In the genomic region with DNA sequence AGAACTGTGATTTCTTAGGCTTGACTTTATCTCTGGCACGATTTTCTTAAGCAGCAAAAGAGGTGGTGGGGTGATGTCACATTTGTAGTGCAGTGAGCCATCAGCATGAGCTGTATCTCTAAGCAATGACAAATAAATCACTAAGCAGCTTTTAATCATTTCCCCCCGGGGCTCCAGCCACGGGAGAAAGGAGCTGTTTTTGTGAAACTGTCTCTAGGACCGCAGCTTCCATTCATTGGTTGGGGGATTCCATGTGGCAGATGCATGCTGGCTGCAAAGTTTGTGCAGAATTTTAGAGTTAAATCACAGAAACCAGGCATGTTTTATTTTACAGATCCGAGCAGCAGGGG, we compare ENCODE assay signal across 8 cellular contexts. TPM values are rescaled to one million over a fixed set of nuclear protein-coding genes. Genes with fewer than 3 reads are reported as not detected.
DNase-seq lines count a peak whose midpoint lies in the region; ATAC-seq and TF ChIP-seq lines count a peak whose summit lies in the region.

No MANE protein-coding gene starts in this region.

- H3K27ac Mint-ChIP-seq in activated CD4-positive, alpha-beta memory T cell treated with anti-CD3 and anti-CD28 coated beads for 36 hours, result peak overlapping the region; percentile 50

- CTCF ChIA-PET in activated CD4-positive, alpha-beta memory T cell treated with anti-CD3 and anti-CD28 coated beads for 36 hours (lab: Charles Lee), result interaction anchor here (0.6 to 0.8 kb wide), 4 partner anchors 11 to 1787 kb away, joined by 3 to 4 read pairs (median 3); no protein-coding TSS in a partner anchor

- H3K9me3 Mint-ChIP-seq in activated CD4-positive, alpha-beta memory T cell treated with anti-CD3 and anti-CD28 coated beads for 36 hours, result no peaks in the 10 kb centered on the region

- TF ChIP-seq CTCF in heart left ventricle (IDR thresholded peaks at IDR 0.05), result no peak

- intact Hi-C loops in activated CD4-positive, alpha-beta memory T cell treated with anti-CD3 and anti-CD28 coated beads for 36 hours (cut with micrococcal nuclease), result loop anchor here (10.0 kb wide), 1 partner anchor 305 kb away; no protein-coding TSS in a partner anchor
- intact Hi-C loops in heart left ventricle (cut with DNase I), result loop anchor here in 7 of 10 donors (5.0 to 10.0 kb wide), 4 partner anchors 148 to 298 kb away; no protein-coding TSS in a partner anchor

- ATAC-seq in HG03066 (IDR thresholded peaks at IDR 0.05; ENCODE audit: low read depth, unreplicated experiment) (peak; percentile 30), heart left ventricle (peak in 2 of 4 donors; percentile 1 to 15), HG03457 (IDR thresholded peaks at IDR 0.05; ENCODE audit: unreplicated experiment) (no peak)

- H3K4me1 ChIP-seq in heart left ventricle (peaks cover 4 to 71% (median 47%) of the 10 kb centered on the region in 12 donors), skeletal muscle tissue (ENCODE audit: control insufficient read depth in 3 of 3, insufficient read depth in 3 of 3, low read length in 3 of 3) (peaks cover 44 to 50% (median 50%) of the 10 kb centered on the region in 3 donors)

- DNase-seq in activated naive CD4-positive, alpha-beta T cell treated with Interleukin-2 at 50 U/mL for 16 hours, result peak; percentile 43
- no peak for DNase-seq in activated naive CD4-positive, alpha-beta T cell (lab: John Stamatoyannopoulos, UW)
- peak; percentile 77 for DNase-seq in activated CD4-positive, alpha-beta memory T cell treated with anti-CD3 and anti-CD28 coated beads for 36 hours
- DNase-seq in heart left ventricle, result no peak
- no peak for DNase-seq in germinal center (ENCODE audit: low spot score)

- H3K27me3 ChIP-seq in heart left ventricle (no peaks in the 10 kb centered on the region), skeletal muscle tissue (ENCODE audit: control insufficient read depth in 3 of 3, insufficient read depth in 3 of 3, low read length in 3 of 3) (no peaks in the 10 kb centered on the region)

- peaks cover 28% of the 10 kb centered on the region for H3K4me1 Mint-ChIP-seq in activated CD4-positive, alpha-beta memory T cell treated with anti-CD3 and anti-CD28 coated beads for 36 hours (ENCODE audit: low read depth)

- H3K9me3 ChIP-seq in heart left ventricle (no peaks in the 10 kb centered on the region), skeletal muscle tissue (ENCODE audit: control insufficient read depth in 3 of 3, low read length in 3 of 3) (no peaks in the 10 kb centered on the region)

- 0 to 1% (median 0%) methylated on average over 5 of the region's 5 CpGs for WGBS in heart left ventricle, 4 donors

- H3K27ac ChIP-seq in heart left ventricle (peak overlapping the region; percentile 86 to 93 (median 88)), skeletal muscle tissue (ENCODE audit: low read depth, low read length) (peak overlapping the region; percentile 91)

- H3K36me3 Mint-ChIP-seq in activated CD4-positive, alpha-beta memory T cell treated with anti-CD3 and anti-CD28 coated beads for 36 hours, result no peaks in the 10 kb centered on the region

- POLR2A ChIA-PET in activated CD4-positive, alpha-beta memory T cell treated with anti-CD3 and anti-CD28 coated beads for 36 hours (lab: Charles Lee), result interaction anchor here (0.7 to 1.0 kb wide), 2 partner anchors 652 to 685 kb away, joined by 3 to 5 read pairs; no protein-coding TSS in a partner anchor

- TF ChIP-seq POLR2A in heart left ventricle (IDR thresholded peaks at IDR 0.05), result no peak

- H3K36me3 ChIP-seq in heart left ventricle (no peaks in the 10 kb centered on the region), skeletal muscle tissue (ENCODE audit: control insufficient read depth in 3 of 3, insufficient read depth in 3 of 3, low read length in 3 of 3) (no peaks in the 10 kb centered on the region)

- H3K9ac ChIP-seq in skeletal muscle tissue (ENCODE audit: low read depth in 1 of 3, low read length in 3 of 3), result peak overlapping the region; percentile 81 to 91 (median 89)

- peaks cover 44% of the 10 kb centered on the region for H3K27me3 Mint-ChIP-seq in activated CD4-positive, alpha-beta memory T cell treated with anti-CD3 and anti-CD28 coated beads for 36 hours

- H3K4me3 ChIP-seq in heart left ventricle (peak overlapping the region; percentile 30 to 74 (median 63)), skeletal muscle tissue (ENCODE audit: low read length in 3 of 3) (peak overlapping the region; percentile 76 to 81 (median 76))

- H3K4me3 Mint-ChIP-seq in activated CD4-positive, alpha-beta memory T cell treated with anti-CD3 and anti-CD28 coated beads for 36 hours, result peak overlapping the region; percentile 37

RNA-seq across cellular contexts. Expression of gene KIAA1217, which starts 0.5 kb away (rescaled TPM):
- 1 to 10 TPM in 1 of 2 experiments, under 1 TPM in 1; 0.31 to 1.1 TPM for total RNA-seq in activated CD4-positive, alpha-beta memory T cell treated with anti-CD3 and anti-CD28 coated beads for 36 hours
- total RNA-seq in heart left ventricle (10 to 100 TPM; 28.0 to 66.7 (median 38.7) TPM), skeletal muscle tissue (16.2 TPM)
- 10 to 100 TPM; 12.7 to 18.3 TPM for polyA plus RNA-seq in heart left ventricle

Comparison
In these comparisons a context has a peak if more than half of its experiments do, and no peak if none do; other contexts are left out.
1. DNase-seq: peak in activated naive CD4-positive, alpha-beta T cell treated with Interleukin-2 at 50 U/mL for 16 hours (single experiment) and activated CD4-positive, alpha-beta memory T cell treated with anti-CD3 and anti-CD28 coated beads for 36 hours (single experiment); none in activated naive CD4-positive, alpha-beta T cell (0 of 4), heart left ventricle (0 of 5) and germinal center (single experiment).